Comparison of ENCODE assay signal across 22 cellular contexts in genomic region chr1:153799016-153799415, GRCh38. TPM values are rescaled to one million over a fixed set of nuclear protein-coding genes. Genes with fewer than 3 reads are reported as not detected.
A peak's percentile ranks its signal among the peaks of the same experiment; 100 is the strongest.
DNase-seq lines count a peak whose midpoint lies in the region; ATAC-seq and TF ChIP-seq lines count a peak whose summit lies in the region.
"Had no signal": no experiment of that assay in that cellular context is flagged by ENCODE, and none has a peak within 500 bp of the region (broad histone marks: within the 10 kb centered on the region; RNA-seq: fewer than 3 reads in every experiment).

No MANE protein-coding gene starts in this region.

- peak overlapping the region; percentile 45 for H3K27ac Mint-ChIP-seq in nephron progenitor cell

- H3K9me3 Mint-ChIP-seq in nephron progenitor cell, result no peaks in the 10 kb centered on the region

- H3K9me3 ChIP-seq in right atrium auricular region, result no peaks in the 10 kb centered on the region
- H3K9me3 ChIP-seq: BE2C, Caco-2 had no signal

- H3K36me3 Mint-ChIP-seq in nephron progenitor cell (ENCODE audit: low read depth), result peaks cover 14% of the 10 kb centered on the region

- TF ChIP-seq CTCF in right atrium auricular region (IDR thresholded peaks at IDR 0.05), result no peak
- TF ChIP-seq CTCF in RWPE1 (conservative IDR thresholded peaks at IDR 0.05; ENCODE audit: low read depth), result no peak
- no peak for TF ChIP-seq CTCF in nephron progenitor cell (IDR thresholded peaks at IDR 0.05)

- no peaks in the 10 kb centered on the region for H3K36me3 ChIP-seq in right atrium auricular region
- H3K36me3 ChIP-seq: BE2C had no signal

- H3K27me3 ChIP-seq in right atrium auricular region, result no peaks in the 10 kb centered on the region
- H3K27me3 ChIP-seq: BE2C had no signal

- no peaks in the 10 kb centered on the region for H3K27me3 Mint-ChIP-seq in nephron progenitor cell (ENCODE audit: low read depth, poor library complexity)

- H3K4me3 Mint-ChIP-seq in nephron progenitor cell, result no peak overlapping the region

- ATAC-seq in HG02642 (IDR thresholded peaks at IDR 0.05; ENCODE audit: poor library complexity, unreplicated experiment) (no peak), GM21381 (IDR thresholded peaks at IDR 0.05; ENCODE audit: unreplicated experiment) (no peak)
- ATAC-seq: HCT116, Panc1, SK-N-SH treated with all-trans-retinoic acid at 6 μM for 48 hours had no signal

- no peak overlapping the region for H3K4me3 ChIP-seq in right atrium auricular region

- peak; percentile 41 for DNase-seq in cardiac septum (ENCODE audit: low spot score)
- no peak for DNase-seq in right atrium auricular region (ENCODE audit: low spot score)
- no peak for DNase-seq in RWPE1 (ENCODE audit: low spot score)
- no peak for DNase-seq in nephron progenitor cell
- DNase-seq in AML-193 (lab: John Stamatoyannopoulos, UW), result no peak
- DNase-seq: BE2C, Caco-2, DMS153, GOT3, IMR-90, MV-4-11, NCI-H1694, NCI-H2081, NCI-H2171, NCI-H524 treated with DMSO at 0.1 percent for 48 hours, NCI-H82 had no signal

- H3K27ac ChIP-seq in right atrium auricular region, result no peak overlapping the region
- peak overlapping the region; percentile 28 for H3K27ac ChIP-seq in RWPE1
- H3K27ac ChIP-seq: KMS-11 had no signal

- H3K4me1 ChIP-seq in right atrium auricular region, result peaks cover 0 to 10% of the 10 kb centered on the region in 2 donors
- H3K4me1 ChIP-seq: BE2C, Caco-2 had no signal

- CTCF ChIA-PET in RWPE1 (lab: Yijun Ruan, JAX), result no interaction called here

- POLR2A ChIA-PET in RWPE1 (lab: Yijun Ruan, JAX; ENCODE audit: low non-redundant PET), result no interaction called here

- peaks cover 47% of the 10 kb centered on the region for H3K4me1 Mint-ChIP-seq in nephron progenitor cell

- intact Hi-C loops in cardiac septum (cut with DNase I), result no loop called here

RNA-seq across cellular contexts. Expression of gene SLC27A3, which starts 23.8 kb away (rescaled TPM):
- total RNA-seq in cardiac septum, result 9.8 TPM
- total RNA-seq in right atrium auricular region, result 10 to 100 TPM in 1 of 2 donors, 1 to 10 TPM in 1; 9.9 to 20.1 TPM
